23 cellular contexts compared by ENCODE assay signal in genomic region chr2:169849710-169850109, GRCh38.
"Had no signal": no experiment of that assay in that cellular context is flagged by ENCODE, and none has a peak within 500 bp of the region (broad histone marks: within the 10 kb centered on the region; RNA-seq: fewer than 3 reads in every experiment).

No MANE protein-coding gene starts in this region.

- H3K27me3 ChIP-seq: adrenal gland, body of pancreas, gastrocnemius medialis, ovary, right lobe of liver, upper lobe of right lung had no signal

- H3K4me3 ChIP-seq: adrenal gland, body of pancreas, gastrocnemius medialis, left ventricle myocardium inferior, lung, ovary, upper lobe of right lung had no signal

- H3K4me1 ChIP-seq: upper lobe of right lung had no signal

- H3K27ac ChIP-seq: adrenal gland, body of pancreas, ovary, upper lobe of right lung had no signal

- H3K9me3 Mint-ChIP-seq: activated naive CD4-positive, alpha-beta T cell treated with anti-CD3 and anti-CD28 coated beads for 36 hours; stimulated activated naive CD8-positive, alpha-beta T cell treated with anti-CD3 and anti-CD28 coated beads, Interleukin-15, Interleukin-2, amounts not matched to agents 100 ng/mL and 50 ng/mL, for 24 hours had no signal

- H3K4me3 Mint-ChIP-seq: activated naive CD4-positive, alpha-beta T cell treated with anti-CD3 and anti-CD28 coated beads for 36 hours; activated naive CD8-positive, alpha-beta T cell treated with anti-CD3 and anti-CD28 coated beads for 36 hours; activated T-helper 1 cell treated with anti-CD3 and anti-CD28 coated beads, Interleukin-12 subunit alpha, Interleukin-12 subunit beta, Interleukin-2, Interleukin-4 antibody, amounts not matched to agents 30 ng/mL and 10 ng/mL and 1 ng/mL, durations not matched to agents 14 hours and 24 hours and 36 hours; nephron; stimulated activated naive CD8-positive, alpha-beta T cell treated with anti-CD3 and anti-CD28 coated beads, Interleukin-15, Interleukin-2, amounts not matched to agents 100 ng/mL and 50 ng/mL, for 24 hours had no signal

- H3K27ac Mint-ChIP-seq: activated naive CD4-positive, alpha-beta T cell treated with anti-CD3 and anti-CD28 coated beads for 36 hours; activated naive CD8-positive, alpha-beta T cell treated with anti-CD3 and anti-CD28 coated beads for 36 hours; activated T-helper 1 cell treated with anti-CD3 and anti-CD28 coated beads, Interleukin-12 subunit alpha, Interleukin-12 subunit beta, Interleukin-2, Interleukin-4 antibody, amounts not matched to agents 30 ng/mL and 10 ng/mL and 1 ng/mL, durations not matched to agents 14 hours and 24 hours and 36 hours; nephron; progenitor cell of endocrine pancreas; stimulated activated naive CD8-positive, alpha-beta T cell treated with anti-CD3 and anti-CD28 coated beads, Interleukin-15, Interleukin-2, amounts not matched to agents 100 ng/mL and 50 ng/mL, for 24 hours had no signal

- ATAC-seq: body of pancreas, gastrocnemius medialis, upper lobe of right lung had no signal

- H3K27me3 Mint-ChIP-seq: activated naive CD8-positive, alpha-beta T cell treated with anti-CD3 and anti-CD28 coated beads for 36 hours; progenitor cell of endocrine pancreas; stimulated activated naive CD8-positive, alpha-beta T cell treated with anti-CD3 and anti-CD28 coated beads, Interleukin-15, Interleukin-2, amounts not matched to agents 100 ng/mL and 50 ng/mL, for 24 hours had no signal

- H3K36me3 ChIP-seq: adrenal gland, gastrocnemius medialis, left ventricle myocardium inferior, ovary, right lobe of liver, upper lobe of right lung had no signal

- DNase-seq: activated CD4-positive, alpha-beta T cell treated with anti-CD3 and anti-CD28 coated beads for 1 hour; activated CD4-positive, alpha-beta T cell treated with anti-CD3 and anti-CD28 coated beads, Interleukin-2, amount 50 U/mL, for 1 hour; activated CD8-positive, alpha-beta memory T cell treated with anti-CD3 and anti-CD28 coated beads for 24 hours; activated effector memory CD4-positive, alpha-beta T cell treated with anti-CD3 and anti-CD28 coated beads, Interleukin-2, amount 50 U/mL, for 16 hours; activated naive CD4-positive, alpha-beta T cell treated with anti-CD3 and anti-CD28 coated beads for 36 hours; activated naive CD8-positive, alpha-beta T cell treated with anti-CD3 and anti-CD28 coated beads for 36 hours; adrenal gland; aorta; body of pancreas; effector CD8-positive, alpha-beta T cell; erythroblast; gastrocnemius medialis; glutamatergic neuron; left ventricle myocardium inferior; ovary; right lobe of liver; stimulated activated CD4-positive, alpha-beta T cell treated with anti-CD3 and anti-CD28 coated beads, Interleukin-2, amount 100 ng/mL, for 48 hours; upper lobe of right lung had no signal

- H3K9me3 ChIP-seq: adrenal gland, body of pancreas, gastrocnemius medialis, left ventricle myocardium inferior, ovary, right lobe of liver, upper lobe of right lung had no signal
